ENCODE assay signal across 8 cellular contexts in genomic region chr1:174258148-174258550, GRCh38.
DNase-seq lines count a peak whose midpoint lies in the region; ATAC-seq and TF ChIP-seq lines count a peak whose summit lies in the region.

No MANE protein-coding gene starts in this region.

- H3K4me1 ChIP-seq in OCI-LY1 (ENCODE audit: insufficient read depth, low read length, severe bottlenecking) (peaks cover 28% of the 10 kb centered on the region), right cardiac atrium (ENCODE audit: control insufficient read depth, insufficient read depth, low read length) (no peaks in the 10 kb centered on the region)

- no peak overlapping the region for H2AFZ ChIP-seq in OCI-LY1 (ENCODE audit: low read length)

- in situ Hi-C loops in Caki2 (cut with HindIII; ENCODE audit: low pct_unique_long_range_greater_than_20kb, low sequenced_read_pairs), result no loop called here

- H3K36me3 Mint-ChIP-seq in activated T-helper 17 cell treated with anti-CD3 and anti-CD28 coated beads, Interleukin-2, amount 50 U/mL, for 72 hours (ENCODE audit: low read depth), result peaks cover 29% of the 10 kb centered on the region

- WGBS in right cardiac atrium, result 59% methylated on average over 1 of the region's 1 CpG

- H3K27ac ChIP-seq in OCI-LY1 (ENCODE audit: low read depth, low read length, poor library complexity, severe bottlenecking) (no peak overlapping the region), right cardiac atrium (ENCODE audit: low read length) (no peak overlapping the region)

- no peak overlapping the region for H3K4me3 ChIP-seq in HFF-Myc (replicated peaks; ENCODE audit: low read depth, low read length)
- no peak overlapping the region for H3K4me3 ChIP-seq in OCI-LY1 (ENCODE audit: low read depth, low read length, poor library complexity, severe bottlenecking)
- H3K4me3 ChIP-seq in right cardiac atrium (ENCODE audit: low read length), result no peak overlapping the region

- TF ChIP-seq CTCF in HFF-Myc (IDR thresholded peaks at IDR 0.05; ENCODE audit: low read depth, low read length, missing control alignments) (peak; percentile 29), OCI-LY1 (IDR thresholded peaks at IDR 0.05; ENCODE audit: low read length) (peak; percentile 76)

- H3K9me3 ChIP-seq in OCI-LY1 (ENCODE audit: low read length), result no peaks in the 10 kb centered on the region
- H3K9me3 ChIP-seq in right cardiac atrium (ENCODE audit: control insufficient read depth, low read length), result no peaks in the 10 kb centered on the region

- H3F3A ChIP-seq in OCI-LY1 (ENCODE audit: insufficient read depth, low read length), result no peaks in the 10 kb centered on the region

- ATAC-seq in activated T-helper 17 cell treated with anti-CD3 and anti-CD28 coated beads, Interleukin-2, amount 50 U/mL, for 72 hours (replicated peaks), result peak; percentile 18
- ATAC-seq in right cardiac atrium, result peak; percentile 33 to 50
- ATAC-seq in HG02678 (IDR thresholded peaks at IDR 0.05; ENCODE audit: unreplicated experiment), result no peak
- no peak for ATAC-seq in GM19351 (IDR thresholded peaks at IDR 0.05; ENCODE audit: unreplicated experiment)

- H3K4me2 ChIP-seq in OCI-LY1 (ENCODE audit: low read length), result no peak overlapping the region

- no peak overlapping the region for H3K4me3 Mint-ChIP-seq in activated T-helper 17 cell treated with anti-CD3 and anti-CD28 coated beads, Interleukin-2, amount 50 U/mL, for 72 hours

- no peak overlapping the region for H3K27ac Mint-ChIP-seq in activated T-helper 17 cell treated with anti-CD3 and anti-CD28 coated beads, Interleukin-2, amount 50 U/mL, for 72 hours

- DNase-seq in Caki2 (ENCODE audit: low read depth) (peak; percentile 10), HFF-Myc (ENCODE audit: extremely low read depth, low read depth) (peak; percentile 24), right cardiac atrium (no peak)
- peak; percentile 25 for DNase-seq in stimulated activated CD4-positive, alpha-beta T cell treated with anti-CD3 and anti-CD28 coated beads, Interleukin-12 subunit alpha, Interleukin-12 subunit beta, amount 100 ng/mL, for 4 hours

- H3K9me3 Mint-ChIP-seq in activated T-helper 17 cell treated with anti-CD3 and anti-CD28 coated beads, Interleukin-2, amount 50 U/mL, for 72 hours, result no peaks in the 10 kb centered on the region

- H3K36me3 ChIP-seq in OCI-LY1 (ENCODE audit: insufficient read depth, low read length), result peaks cover 9% of the 10 kb centered on the region

- intact Hi-C loops in right cardiac atrium (cut with DNase I), result loop anchor here in 1 of 4 donors (10.0 kb wide), 1 partner anchor 487 kb away; no protein-coding TSS in a partner anchor

- H4K20me1 ChIP-seq in OCI-LY1 (ENCODE audit: insufficient read depth, low read length), result no peaks in the 10 kb centered on the region

- H3K9ac ChIP-seq in OCI-LY1 (ENCODE audit: low read length), result no peak overlapping the region

- no peaks in the 10 kb centered on the region for H3K79me2 ChIP-seq in OCI-LY1 (ENCODE audit: insufficient read depth, low read length)

- H3K27me3 ChIP-seq in OCI-LY1 (ENCODE audit: insufficient read depth, low read length), result no peaks in the 10 kb centered on the region
- H3K27me3 ChIP-seq in right cardiac atrium (ENCODE audit: control insufficient read depth, insufficient read depth), result no peaks in the 10 kb centered on the region

- peaks cover 4% of the 10 kb centered on the region for H3K4me1 Mint-ChIP-seq in activated T-helper 17 cell treated with anti-CD3 and anti-CD28 coated beads, Interleukin-2, amount 50 U/mL, for 72 hours

- no peaks in the 10 kb centered on the region for H3K9me2 ChIP-seq in OCI-LY1 (ENCODE audit: low read depth, low read length)

- no peaks in the 10 kb centered on the region for H3K27me3 Mint-ChIP-seq in activated T-helper 17 cell treated with anti-CD3 and anti-CD28 coated beads, Interleukin-2, amount 50 U/mL, for 72 hours

Comparison
In these comparisons a context has a peak if more than half of its experiments do, and no peak if none do; other contexts are left out.
1. DNase-seq: peak in Caki2 (single experiment), HFF-Myc (single experiment) and stimulated activated CD4-positive, alpha-beta T cell treated with anti-CD3 and anti-CD28 coated beads, Interleukin-12 subunit alpha, Interleukin-12 subunit beta, amount 100 ng/mL, for 4 hours (single experiment); none in right cardiac atrium (0 of 3).
2. ATAC-seq: peak in activated T-helper 17 cell treated with anti-CD3 and anti-CD28 coated beads, Interleukin-2, amount 50 U/mL, for 72 hours (single experiment) and right cardiac atrium (2 of 2); none in HG02678 (single experiment) and GM19351 (single experiment).